Comparison of ENCODE assay signal across 16 cellular contexts in genomic region chr14:92154283-92154942, GRCh38. TPM values are rescaled to one million over a fixed set of nuclear protein-coding genes. Genes with fewer than 3 reads are reported as not detected.
A peak's percentile ranks its signal among the peaks of the same experiment; 100 is the strongest.
DNase-seq lines count a peak whose midpoint lies in the region; ATAC-seq and TF ChIP-seq lines count a peak whose summit lies in the region.
"Had no signal": no experiment of that assay in that cellular context is flagged by ENCODE, and none has a peak within 500 bp of the region (broad histone marks: within the 10 kb centered on the region; RNA-seq: fewer than 3 reads in every experiment).

No MANE protein-coding gene starts in this region.

- CTCF ChIA-PET in PC-9 (lab: Charles Lee): no interaction called here

- no peak for TF ChIP-seq POLR2A in uterus (IDR thresholded peaks at IDR 0.05)

- H3K9me2 ChIP-seq in PC-9 (ENCODE audit: insufficient read depth): no peaks in the 10 kb centered on the region

- DNase-seq in AG08395 (ENCODE audit: low spot score) (peak; percentile 15), EH (ENCODE audit: low read depth) (peak; percentile 56), PC-9 (peak in 1 of 2 experiments; percentile 69), fibroblast of gingiva (ENCODE audit: low read depth) (peak; percentile 26), cerebellum (ENCODE audit: low spot score) (no peak), uterus (no peak)
- no peak for DNase-seq in activated naive CD4-positive, alpha-beta T cell treated with Interleukin-2 at 50 U/mL for 16 hours
- DNase-seq: activated CD4-positive, CD25-positive, alpha-beta regulatory T cell; activated CD8-positive, alpha-beta memory T cell treated with anti-CD3 and anti-CD28 coated beads, Interleukin-2, amount 50 U/mL, for 48 hours; kidney; midbrain; NCI-H446 treated with DMSO at 0.1 percent for 48 hours; nucleus accumbens; T-helper 17 cell had no signal

- 0 out of 2 replicates have a peak, but pooled peaks cover 6% of the 10 kb centered on the region for H4K20me1 ChIP-seq in PC-9 (ENCODE audit: insufficient read depth)

- H3K27ac ChIP-seq in PC-9: peak overlapping the region; percentile 63
- no peak overlapping the region for H3K27ac ChIP-seq in uterus

- H3K4me1 ChIP-seq in PC-9 (replicated peaks; ENCODE audit: insufficient read depth) (peaks cover 22% of the 10 kb centered on the region), uterus (no peaks in the 10 kb centered on the region)

- ATAC-seq in HG03354 (IDR thresholded peaks at IDR 0.05; ENCODE audit: poor library complexity, severe bottlenecking, unreplicated experiment): no peak
- ATAC-seq: GM23338, T-helper 17 cell had no signal

- no peaks in the 10 kb centered on the region for H3K79me2 ChIP-seq in PC-9 (ENCODE audit: low read depth)

- no peaks in the 10 kb centered on the region for H3K9me3 ChIP-seq in PC-9 (ENCODE audit: insufficient read depth, low read depth)
- H3K9me3 ChIP-seq in uterus: no peaks in the 10 kb centered on the region

- no peaks in the 10 kb centered on the region; the same call in 1 of the 2 replicates for H3K36me3 ChIP-seq in PC-9 (ENCODE audit: low read depth)
- H3K36me3 ChIP-seq in uterus: no peaks in the 10 kb centered on the region

- no peak overlapping the region for H2AFZ ChIP-seq in PC-9
- H2AFZ ChIP-seq: GM23338 had no signal

- TF ChIP-seq CTCF in PC-9 (conservative IDR thresholded peaks at IDR 0.05) (no peak), uterus (IDR thresholded peaks at IDR 0.05) (no peak)

- intact Hi-C loops in PC-9 (cut with micrococcal nuclease; ENCODE audit: unreplicated experiment) (no loop called here), uterus (cut with DNase I; ENCODE audit: low total_unique reads) (no loop called here)

- H3K27me3 ChIP-seq in PC-9 (ENCODE audit: insufficient read depth, low read depth): no peaks in the 10 kb centered on the region
- H3K27me3 ChIP-seq in uterus: no peaks in the 10 kb centered on the region

- H3K4me3 ChIP-seq in PC-9 (no peak overlapping the region), uterus (no peak overlapping the region)
- H3K4me3 ChIP-seq: GM23338 had no signal

- POLR2A ChIA-PET in PC-9 (lab: Charles Lee; ENCODE audit: unreplicated experiment): no interaction called here

- peaks cover 16% of the 10 kb centered on the region; the same call in 1 of the 2 replicates for H3F3A ChIP-seq in PC-9 (ENCODE audit: insufficient read depth, low read depth)

- no peak overlapping the region for H3K4me2 ChIP-seq in PC-9
- H3K4me2 ChIP-seq: GM23338 had no signal

- BruUV-seq in PC-9 (replicated peaks; lab: Mats Ljungman, UMichigan): no TSS peak

RNA-seq across cellular contexts. Expression of gene CPSF2, which starts 32.6 kb away (rescaled TPM):
- total RNA-seq in PC-9 (2021) (17.0 and 23.0 TPM in 2 replicates), cerebellum (17.1 TPM), uterus (10 to 100 TPM; 10.8 to 51.5 (median 38.9) TPM)

RNA-seq across cellular contexts. Expression of gene NDUFB1, which starts 32.9 kb away (rescaled TPM):
- total RNA-seq in PC-9 (2021) (32.2 and 32.9 TPM in 2 replicates), cerebellum (125 TPM), uterus (100 to 1,000 TPM in 1 of 4 donors, 10 to 100 TPM in 3; 54.1 to 119 (median 79.5) TPM)

RNA-seq across cellular contexts. Expression of gene ATXN3, which starts 48.0 kb away (rescaled TPM):
- total RNA-seq in PC-9 (2021) (5.9 and 8.5 TPM in 2 replicates), cerebellum (48.1 TPM), uterus (100 to 1,000 TPM in 3 of 4 donors, 10 to 100 TPM in 1; 47.5 to 166 (median 121) TPM)

Comparison
In these comparisons a context has a peak if more than half of its experiments do, and no peak if none do; other contexts are left out.
1. DNase-seq: peak in AG08395 (single experiment), EH (single experiment) and fibroblast of gingiva (single experiment); none in activated naive CD4-positive, alpha-beta T cell treated with Interleukin-2 at 50 U/mL for 16 hours (single experiment), cerebellum (single experiment) and uterus (0 of 2).